ENCODE assay signal across 8 cellular contexts in genomic region chr9:114505187-114506081, GRCh38. TPM values are rescaled to one million over a fixed set of nuclear protein-coding genes. Genes with fewer than 3 reads are reported as not detected.
A peak's percentile ranks its signal among the peaks of the same experiment; 100 is the strongest.
DNase-seq lines count a peak whose midpoint lies in the region; ATAC-seq, FAIRE-seq and TF ChIP-seq lines count a peak whose summit lies in the region.

TSS of gene WHRN (minus strand) at chr9:114505473. CDS start at chr9:114504801, 672 bp downstream.

- TF ChIP-seq CTCF in activated B cell treated with CpG ODN at 0.5 μM for 24 hours (IDR thresholded peaks at IDR 0.05): no peak
- TF ChIP-seq CTCF in bronchial epithelial cell (IDR thresholded peaks at IDR 0.05; ENCODE audit: insufficient read depth, low read length, severe bottlenecking): no peak

- H3K9me3 ChIP-seq in skeletal muscle tissue (ENCODE audit: control insufficient read depth in 3 of 3, low read length in 3 of 3): no peaks in the 10 kb centered on the region

- H3K4me3 ChIP-seq in bronchial epithelial cell (ENCODE audit: low read depth, low read length) (peak within 1 kb of the TSS; percentile 50), skeletal muscle tissue (ENCODE audit: low read length in 3 of 3) (peak within 1 kb of the TSS; percentile 64 to 75 (median 69))

- peak; percentile 93 for DNase-seq in NCI-H2171 (lab: John Stamatoyannopoulos, UW)
- DNase-seq in activated B cell treated with CpG ODN at 0.5 μM for 24 hours: peak; percentile 84
- DNase-seq in bronchial epithelial cell (ENCODE audit: low read depth): peak; percentile 69
- DNase-seq in iPS-NIHi7 (ENCODE audit: extremely low spot score): peak; percentile 97

- H3K9ac ChIP-seq in skeletal muscle tissue (ENCODE audit: low read depth in 1 of 3, low read length in 3 of 3): peak within 1 kb of the TSS; percentile 33 to 59 (median 47)

- H3K4me3 Mint-ChIP-seq in activated B cell treated with CpG ODN at 0.5 μM for 24 hours: peak within 1 kb of the TSS; percentile 86

- H3K4me1 Mint-ChIP-seq in activated B cell treated with CpG ODN at 0.5 μM for 24 hours: peaks cover 51% of the 10 kb centered on the region

- no peaks in the 10 kb centered on the region for H3K36me3 Mint-ChIP-seq in activated B cell treated with CpG ODN at 0.5 μM for 24 hours (ENCODE audit: low read depth)

- H3K27ac ChIP-seq in skeletal muscle tissue (ENCODE audit: low read depth, low read length): no peak within 1 kb of the TSS

- peaks cover 4 to 6% (median 4%) of the 10 kb centered on the region in 3 donors for H3K4me1 ChIP-seq in skeletal muscle tissue (ENCODE audit: control insufficient read depth in 3 of 3, insufficient read depth in 3 of 3, low read length in 3 of 3)

- POLR2A ChIA-PET in activated B cell treated with CpG ODN at 0.5 μM for 24 hours (lab: Charles Lee): interaction anchor here (0.8 to 1.9 kb wide), 9 partner anchors 54 to 132 kb away, joined by 3 to 8 read pairs (median 5); partner anchors contain the start of genes ATP6V1G1 and TMEM268

- no peak for FAIRE-seq in bronchial epithelial cell (lab: Jason Lieb, UNC)

- peaks cover 8% of the 10 kb centered on the region for H3K27me3 Mint-ChIP-seq in activated B cell treated with CpG ODN at 0.5 μM for 24 hours

- H3K27me3 ChIP-seq in bronchial epithelial cell (ENCODE audit: control insufficient read depth, insufficient read depth, low read length) (peaks cover 7% of the 10 kb centered on the region), skeletal muscle tissue (ENCODE audit: control insufficient read depth in 3 of 3, insufficient read depth in 3 of 3, low read length in 3 of 3) (peaks cover 34 to 72% (median 62%) of the 10 kb centered on the region in 3 donors)

- H3K36me3 ChIP-seq in bronchial epithelial cell (ENCODE audit: control insufficient read depth, insufficient read depth, low read length) (no peaks in the 10 kb centered on the region), skeletal muscle tissue (ENCODE audit: control insufficient read depth in 3 of 3, insufficient read depth in 3 of 3, low read length in 3 of 3) (no peaks in the 10 kb centered on the region)

- intact Hi-C loops in activated B cell treated with CpG ODN at 0.5 μM for 24 hours (cut with micrococcal nuclease): loop anchor here (2.0 kb wide), 2 partner anchors 105 to 113 kb away; partner anchors contain the start of gene TMEM268

- H3K27ac Mint-ChIP-seq in activated B cell treated with CpG ODN at 0.5 μM for 24 hours: peak within 1 kb of the TSS; percentile 79

- ATAC-seq in GM18498 (IDR thresholded peaks at IDR 0.05; ENCODE audit: unreplicated experiment) (peak; percentile 86), HG03025 (IDR thresholded peaks at IDR 0.05; ENCODE audit: low FRiP score, unreplicated experiment) (peak; percentile 48), activated B cell treated with CpG ODN at 0.5 μM for 24 hours (ENCODE audit: low read depth) (peak; percentile 85), GM21447 (IDR thresholded peaks at IDR 0.05; ENCODE audit: unreplicated experiment) (no peak)

- CTCF ChIA-PET in activated B cell treated with CpG ODN at 0.5 μM for 24 hours (lab: Charles Lee): interaction anchor here (2.0 to 5.0 kb wide), 4 partner anchors 18 to 148 kb away, joined by 7 to 49 read pairs (median 20); no protein-coding TSS in a partner anchor

- no peaks in the 10 kb centered on the region for H3K9me3 Mint-ChIP-seq in activated B cell treated with CpG ODN at 0.5 μM for 24 hours

RNA-seq across cellular contexts. Expression of gene WHRN, which starts in this region (rescaled TPM):
- total RNA-seq in activated B cell treated with CpG ODN at 0.5 μM for 24 hours (12.4 and 14.5 TPM in 2 replicates), bronchial epithelial cell (0.53 and 0.77 TPM in 2 replicates), skeletal muscle tissue (0.52 TPM)

Comparison
In these comparisons a context has a peak if more than half of its experiments do, and no peak if none do; other contexts are left out.
1. Peak in DNase-seq and H3K4me3 ChIP-seq in bronchial epithelial cell; RNA of the gene not detected or under 1 TPM.